In genomic region chr1:115432061-115432460, GRCh38 we compare ENCODE assay signal across 22 cellular contexts.
DNase-seq lines count a peak whose midpoint lies in the region; ATAC-seq, FAIRE-seq and TF ChIP-seq lines count a peak whose summit lies in the region.
"Had no signal": no experiment of that assay in that cellular context is flagged by ENCODE, and none has a peak within 500 bp of the region (broad histone marks: within the 10 kb centered on the region; RNA-seq: fewer than 3 reads in every experiment).

No MANE protein-coding gene starts in this region.

- FAIRE-seq in bronchial epithelial cell (lab: Jason Lieb, UNC), result no peak
- FAIRE-seq: A204.1, GM19239, keratinocyte had no signal

- no peak overlapping the region for H3K4me3 ChIP-seq in bronchial epithelial cell (ENCODE audit: low read depth, low read length)
- H3K4me3 ChIP-seq in right cardiac atrium (ENCODE audit: low read length), result no peak overlapping the region
- H3K4me3 ChIP-seq: colonic mucosa, uterus had no signal

- no peaks in the 10 kb centered on the region for H3K36me3 ChIP-seq in bronchial epithelial cell (ENCODE audit: control insufficient read depth, insufficient read depth, low read length)
- H3K36me3 ChIP-seq: colonic mucosa, uterus had no signal

- H3K4me1 Mint-ChIP-seq in type B pancreatic cell (ENCODE audit: unreplicated experiment), result peaks cover 7% of the 10 kb centered on the region
- H3K4me1 Mint-ChIP-seq: activated CD8-positive, alpha-beta memory T cell treated with anti-CD3 and anti-CD28 coated beads, Interleukin-2, amount 10 ng/mL, durations not matched to agents 7 days and 5 days; CD8-positive, alpha-beta memory T cell; neural crest cell had no signal

- H3K27ac ChIP-seq in right cardiac atrium (ENCODE audit: low read length), result no peak overlapping the region
- H3K27ac ChIP-seq: colonic mucosa, uterus had no signal

- no peaks in the 10 kb centered on the region for H3K9me3 ChIP-seq in right cardiac atrium (ENCODE audit: control insufficient read depth, low read length)
- H3K9me3 ChIP-seq: colonic mucosa, uterus had no signal

- H3K4me3 Mint-ChIP-seq in type B pancreatic cell, result no peak overlapping the region
- H3K4me3 Mint-ChIP-seq: activated CD8-positive, alpha-beta memory T cell treated with anti-CD3 and anti-CD28 coated beads, Interleukin-2, amount 10 ng/mL, durations not matched to agents 7 days and 5 days; CD8-positive, alpha-beta memory T cell; neural crest cell had no signal

- H3K9me3 Mint-ChIP-seq in type B pancreatic cell, result no peaks in the 10 kb centered on the region
- H3K9me3 Mint-ChIP-seq: CD8-positive, alpha-beta memory T cell; neural crest cell had no signal

- peak; percentile 34 for ATAC-seq in Right ventricle myocardium superior (ENCODE audit: poor library complexity)
- peak in 1 of 2 donors; percentile 47 for ATAC-seq in right cardiac atrium
- no peak for ATAC-seq in HG03521 (IDR thresholded peaks at IDR 0.05; ENCODE audit: unreplicated experiment)
- ATAC-seq in GM21360 (IDR thresholded peaks at IDR 0.05; ENCODE audit: unreplicated experiment), result no peak
- ATAC-seq: activated CD8-positive, alpha-beta memory T cell treated with anti-CD3 and anti-CD28 coated beads, Interleukin-2, amount 10 ng/mL, durations not matched to agents 7 days and 5 days; SK-N-SH treated with all-trans-retinoic acid at 6 μM for 48 hours had no signal

- no peaks in the 10 kb centered on the region for H3K27me3 Mint-ChIP-seq in type B pancreatic cell
- H3K27me3 Mint-ChIP-seq: activated CD8-positive, alpha-beta memory T cell treated with anti-CD3 and anti-CD28 coated beads, Interleukin-2, amount 10 ng/mL, durations not matched to agents 7 days and 5 days had no signal

- DNase-seq in Right ventricle myocardium superior (no peak), cardiac septum (ENCODE audit: low spot score) (no peak), bronchial epithelial cell (ENCODE audit: low read depth) (peak; percentile 25), right cardiac atrium (peak; percentile 17 to 53 (median 39)), type B pancreatic cell (ENCODE audit: extremely low spot score, unreplicated experiment) (no peak)
- DNase-seq in activated CD8-positive, alpha-beta memory T cell treated with anti-CD3 and anti-CD28 coated beads for 24 hours, result no peak
- DNase-seq: activated CD8-positive, alpha-beta memory T cell treated with anti-CD3 and anti-CD28 coated beads, Interleukin-2, amount 10 ng/mL, durations not matched to agents 7 days and 5 days; anterior cingulate cortex; CD8-positive, alpha-beta memory T cell; colonic mucosa; DND-41; head of caudate nucleus; NCI-H69; retina; uterus had no signal

- WGBS in right cardiac atrium, result 54% methylated on average over 6 of the region's 6 CpGs

- intact Hi-C loops in Right ventricle myocardium superior (cut with DNase I), result no loop called here
- intact Hi-C loops in cardiac septum (cut with DNase I), result no loop called here
- intact Hi-C loops in right cardiac atrium (cut with DNase I), result no loop called here

- no peaks in the 10 kb centered on the region for H3K36me3 Mint-ChIP-seq in type B pancreatic cell
- H3K36me3 Mint-ChIP-seq: activated CD8-positive, alpha-beta memory T cell treated with anti-CD3 and anti-CD28 coated beads, Interleukin-2, amount 10 ng/mL, durations not matched to agents 7 days and 5 days; CD8-positive, alpha-beta memory T cell had no signal

- H3K4me1 ChIP-seq in right cardiac atrium (ENCODE audit: control insufficient read depth, insufficient read depth, low read length), result peaks cover 3% of the 10 kb centered on the region
- H3K4me1 ChIP-seq: colonic mucosa had no signal

- H3K27me3 ChIP-seq in bronchial epithelial cell (ENCODE audit: control insufficient read depth, insufficient read depth, low read length) (no peaks in the 10 kb centered on the region), right cardiac atrium (ENCODE audit: control insufficient read depth, insufficient read depth) (no peaks in the 10 kb centered on the region)
- H3K27me3 ChIP-seq: colonic mucosa, uterus had no signal

- no peak for TF ChIP-seq CTCF in bronchial epithelial cell (IDR thresholded peaks at IDR 0.05; ENCODE audit: insufficient read depth, low read length, severe bottlenecking)
- no peak for TF ChIP-seq CTCF in type B pancreatic cell (conservative IDR thresholded peaks at IDR 0.05)

- H3K27ac Mint-ChIP-seq in type B pancreatic cell, result peak overlapping the region; percentile 14
- H3K27ac Mint-ChIP-seq: activated CD8-positive, alpha-beta memory T cell treated with anti-CD3 and anti-CD28 coated beads, Interleukin-2, amount 10 ng/mL, durations not matched to agents 7 days and 5 days; CD8-positive, alpha-beta memory T cell had no signal

Comparison
In these comparisons a context has a peak if more than half of its experiments do, and no peak if none do; other contexts are left out.
1. DNase-seq: peak in bronchial epithelial cell (single experiment) and right cardiac atrium (3 of 3); none in Right ventricle myocardium superior (single experiment), cardiac septum (single experiment), type B pancreatic cell (single experiment) and activated CD8-positive, alpha-beta memory T cell treated with anti-CD3 and anti-CD28 coated beads for 24 hours (single experiment).